In genomic region chr9:36969216-36969771, GRCh38 we compare ENCODE assay signal across 2 cellular contexts.
TF ChIP-seq lines count a peak whose summit lies in the region.

No MANE protein-coding gene starts in this region.

TF ChIP-seq in WTC11, 78 proteins besides CTCF, POLR2A, EP300 and RAD21 (continued from another document):
- TF ChIP-seq IRF1 (CRISPR knock-in tag; IDR thresholded peaks at IDR 0.05) = no peak

TF ChIP-seq in HepG2, 621 proteins besides CTCF, POLR2A, EP300 and RAD21 (continued from another document and continues in another):
- no peak for TF ChIP-seq ZNF747 (CRISPR knock-in tag; IDR thresholded peaks at IDR 0.05; ENCODE audit: borderline replicate concordance)
- TF ChIP-seq ZNF160 (CRISPR knock-in tag; IDR thresholded peaks at IDR 0.05) = no peak
- peak; percentile 98 for TF ChIP-seq ZNF263 (CRISPR knock-in tag; IDR thresholded peaks at IDR 0.05)
- TF ChIP-seq KAT2B (IDR thresholded peaks at IDR 0.05; ENCODE audit: borderline replicate concordance, low read depth, low read length) = no peak
- TF ChIP-seq SMC3 (IDR thresholded peaks at IDR 0.05; ENCODE audit: low read length) = no peak
- no peak for TF ChIP-seq KDM3A (CRISPR knock-in tag; IDR thresholded peaks at IDR 0.05; ENCODE audit: low read depth)
- TF ChIP-seq SSRP1 (CRISPR knock-in tag; IDR thresholded peaks at IDR 0.05) = no peak
- no peak for TF ChIP-seq FOXM1 (CRISPR knock-in tag; IDR thresholded peaks at IDR 0.05)
- TF ChIP-seq ZNF710 (CRISPR knock-in tag; IDR thresholded peaks at IDR 0.05; ENCODE audit: borderline replicate concordance) = no peak
- TF ChIP-seq MBNL3 (CRISPR knock-in tag; conservative IDR thresholded peaks at IDR 0.05) = no peak
- no peak for TF ChIP-seq ZKSCAN5 (CRISPR knock-in tag; IDR thresholded peaks at IDR 0.05)
- TF ChIP-seq POGZ (CRISPR knock-in tag; IDR thresholded peaks at IDR 0.05) = no peak
- TF ChIP-seq EEA1 (CRISPR knock-in tag; IDR thresholded peaks at IDR 0.05; ENCODE audit: borderline replicate concordance) = no peak
- TF ChIP-seq ZNF782 (CRISPR knock-in tag; IDR thresholded peaks at IDR 0.05; ENCODE audit: borderline replicate concordance) = no peak
- TF ChIP-seq HNF4G (IDR thresholded peaks at IDR 0.05; ENCODE audit: borderline replicate concordance, low read depth, low read length) = peak; percentile 66
- peak; percentile 58; the same call in 1 of the 2 replicates for TF ChIP-seq HNF4G (CRISPR knock-in tag; IDR thresholded peaks at IDR 0.05; ENCODE audit: borderline replicate concordance, low read depth)
- no peak for TF ChIP-seq PRDM10 (CRISPR knock-in tag; IDR thresholded peaks at IDR 0.05; ENCODE audit: low read depth)
- no peak for TF ChIP-seq ZNF296 (CRISPR knock-in tag; conservative IDR thresholded peaks at IDR 0.05)
- peak; percentile 87; the same call in 1 of the 2 replicates for TF ChIP-seq MTA1 (CRISPR knock-in tag; IDR thresholded peaks at IDR 0.05; ENCODE audit: borderline replicate concordance)
- no peak for TF ChIP-seq LRRFIP1 (CRISPR knock-in tag; conservative IDR thresholded peaks at IDR 0.05)
- TF ChIP-seq ZNF207 (IDR thresholded peaks at IDR 0.05; ENCODE audit: borderline replicate concordance) = no peak
- no peak for TF ChIP-seq SYNCRIP (IDR thresholded peaks at IDR 0.05; ENCODE audit: insufficient read depth, low read depth, low read length)
- no peak for TF ChIP-seq ZNF776 (CRISPR knock-in tag; IDR thresholded peaks at IDR 0.05)
- TF ChIP-seq CENPT (CRISPR knock-in tag; IDR thresholded peaks at IDR 0.05; ENCODE audit: low read depth) = no peak
- peak; percentile 42; the same call in 1 of the 2 replicates for TF ChIP-seq TBX2 (CRISPR knock-in tag; IDR thresholded peaks at IDR 0.05; ENCODE audit: borderline replicate concordance)
- TF ChIP-seq AGO2 (optimal IDR thresholded peaks at IDR 0.05; ENCODE audit: low read depth, low read length) = no peak
- no peak for TF ChIP-seq ZNF850 (CRISPR knock-in tag; conservative IDR thresholded peaks at IDR 0.05)
- TF ChIP-seq UBTF (CRISPR knock-in tag; IDR thresholded peaks at IDR 0.05) = 0 out of 2 replicates have a peak, but pooled peaks have one; percentile 19
- TF ChIP-seq ZNF431 (CRISPR knock-in tag; IDR thresholded peaks at IDR 0.05; ENCODE audit: borderline replicate concordance, low read depth) = no peak
- no peak for TF ChIP-seq HOXD1 (CRISPR knock-in tag; IDR thresholded peaks at IDR 0.05)
- no peak for TF ChIP-seq DNMT3B (CRISPR knock-in tag; conservative IDR thresholded peaks at IDR 0.05)
- no peak for TF ChIP-seq ZNF33A (CRISPR knock-in tag; IDR thresholded peaks at IDR 0.05; ENCODE audit: borderline replicate concordance)
- TF ChIP-seq ZNF605 (CRISPR knock-in tag; IDR thresholded peaks at IDR 0.05) = 0 out of 2 replicates have a peak, but pooled peaks have one; percentile 21
- TF ChIP-seq EZH2 (conservative IDR thresholded peaks at IDR 0.05; ENCODE audit: low read depth, low read length) = no peak
- no peak for TF ChIP-seq DRAP1 (CRISPR knock-in tag; IDR thresholded peaks at IDR 0.05)
- TF ChIP-seq DPF2 (CRISPR knock-in tag; IDR thresholded peaks at IDR 0.05; ENCODE audit: borderline replicate concordance, low read depth) = no peak
- TF ChIP-seq JDP2 (CRISPR knock-in tag; IDR thresholded peaks at IDR 0.05; ENCODE audit: borderline replicate concordance) = no peak
- no peak for TF ChIP-seq REST (IDR thresholded peaks at IDR 0.05; ENCODE audit: borderline replicate concordance in 1 of 2, low read depth in 1 of 2, low read length in 2 of 2)
- TF ChIP-seq RXRB (CRISPR knock-in tag; IDR thresholded peaks at IDR 0.05; ENCODE audit: borderline replicate concordance) = peak; percentile 59; the same call in 1 of the 2 replicates
- TF ChIP-seq ZNF713 (CRISPR knock-in tag; IDR thresholded peaks at IDR 0.05) = no peak
- TF ChIP-seq ZIK1 (CRISPR knock-in tag; IDR thresholded peaks at IDR 0.05; ENCODE audit: borderline replicate concordance, low read depth) = no peak
- no peak for TF ChIP-seq GATAD1 (CRISPR knock-in tag; IDR thresholded peaks at IDR 0.05)
- no peak for TF ChIP-seq ZNF274 (CRISPR knock-in tag; IDR thresholded peaks at IDR 0.05)
- TF ChIP-seq ZNF550 (CRISPR knock-in tag; IDR thresholded peaks at IDR 0.05; ENCODE audit: borderline replicate concordance) = no peak
- no peak for TF ChIP-seq BRF2 (CRISPR knock-in tag; IDR thresholded peaks at IDR 0.05)
- TF ChIP-seq ZNF674 (CRISPR knock-in tag; IDR thresholded peaks at IDR 0.05; ENCODE audit: low read depth) = no peak
- no peak for TF ChIP-seq TMF1 (CRISPR knock-in tag; IDR thresholded peaks at IDR 0.05; ENCODE audit: low read depth)
- no peak for TF ChIP-seq MAFK (conservative IDR thresholded peaks at IDR 0.05 in 1 of 2, IDR thresholded peaks at IDR 0.05 in 1 of 2; ENCODE audit: low read length in 2 of 2)
- peak; percentile 71; the same call in 1 of the 2 replicates for TF ChIP-seq NR2F6 (IDR thresholded peaks at IDR 0.05)
- TF ChIP-seq NR2F6 (CRISPR knock-in tag; IDR thresholded peaks at IDR 0.05) = no peak
- TF ChIP-seq ZNF121 (CRISPR knock-in tag; IDR thresholded peaks at IDR 0.05) = no peak
- TF ChIP-seq MED8 (CRISPR knock-in tag; IDR thresholded peaks at IDR 0.05; ENCODE audit: insufficient replicate concordance) = no peak
- TF ChIP-seq ONECUT2 (CRISPR knock-in tag; IDR thresholded peaks at IDR 0.05) = no peak
- no peak; the same call in 1 of the 2 replicates for TF ChIP-seq ZFP91 (CRISPR knock-in tag; IDR thresholded peaks at IDR 0.05; ENCODE audit: borderline replicate concordance)
